ENCODE assay signal across 8 cellular contexts in the genomic region with DNA sequence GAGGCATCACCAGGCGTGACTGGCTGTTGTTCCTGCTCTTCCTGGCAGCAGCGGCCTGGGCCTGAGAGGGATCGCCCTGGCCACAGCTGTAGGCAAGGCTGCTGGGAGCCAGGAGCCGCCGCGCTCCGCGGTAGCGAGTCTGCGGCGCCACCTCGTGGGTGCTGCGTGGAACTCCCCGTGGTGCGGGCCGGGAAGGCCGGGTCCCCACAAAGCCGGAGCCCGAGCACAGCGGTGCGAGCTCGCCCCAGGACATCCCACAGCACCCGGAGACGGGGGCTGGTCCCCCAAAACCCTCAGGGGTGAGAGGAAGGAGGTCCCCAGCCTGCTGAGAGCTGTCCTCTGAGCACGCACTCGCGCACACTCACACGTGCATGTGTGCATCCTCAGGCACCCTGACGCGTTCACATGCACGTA.
DNase-seq lines count a peak whose midpoint lies in the region; ATAC-seq and TF ChIP-seq lines count a peak whose summit lies in the region.
"Not testable (repeated sequence)": the region's sequence is repeated elsewhere in the genome, so short reads cannot be mapped to it uniquely, and the experiment has no call there.

No MANE protein-coding gene starts in this region.

- ATAC-seq in T-cell (replicated peaks in 1 of 4) = not testable (repeated sequence)

- POLR2A ChIA-PET in HEK293 (lab: Yijun Ruan, JAX); T-cell (lab: Charles Lee): not testable (repeated sequence)

- DNase-seq in AG10803 (ENCODE audit: low read depth) = peak; percentile 85
- peak in 28 of 34 experiments; percentile 8 to 64 (median 23) for DNase-seq in T-cell
- peak; percentile 10 for DNase-seq in activated T-helper 1 cell treated with Interleukin-2 at 50 U/mL for 16 hours (ENCODE audit: low read depth)
- DNase-seq in dorsolateral prefrontal cortex = peak in 8 of 10 donors; percentile 16 to 78 (median 42)
- peak; percentile 9 for DNase-seq in iPS DF 4.7 (ENCODE audit: extremely low read depth, low spot score)
- not testable (repeated sequence) for DNase-seq in osteoblast (ENCODE audit: insufficient read length, low spot score, missing footprints)
- peak; percentile 39 to 52 (median 42) for DNase-seq in stimulated activated CD4-positive, alpha-beta T cell treated with anti-CD3 and anti-CD28 coated beads, TNF-alpha, amount 100 ng/mL, for 4 hours (ENCODE audit: low read depth in 3 of 3)

- H3K36me3 ChIP-seq in HEK293 (ENCODE audit: control insufficient read depth in 2 of 2, insufficient read depth in 1 of 2, low read length in 2 of 2); osteoblast (ENCODE audit: insufficient read depth, low read length): not testable (repeated sequence)

- H3K27ac ChIP-seq in HEK293 (ENCODE audit: extremely low read depth, low read depth, low read length); dorsolateral prefrontal cortex; osteoblast (ENCODE audit: low read depth, low read length): not testable (repeated sequence)

- not testable (repeated sequence) for H3K4me3 ChIP-seq in AG10803 (ENCODE audit: low read length); HEK293 (ENCODE audit: low read depth, low read length); dorsolateral prefrontal cortex; osteoblast (ENCODE audit: insufficient read depth, low read length)

- H3K4me3 Mint-ChIP-seq in T-cell = not testable (repeated sequence)

- TF ChIP-seq CTCF in AG10803 (conservative IDR thresholded peaks at IDR 0.05; ENCODE audit: low read length) (peak; percentile 46), HEK293 (tag by site-specific recombination; IDR thresholded peaks at IDR 0.05) (peak; percentile 49), dorsolateral prefrontal cortex (IDR thresholded peaks at IDR 0.05 in 54 of 56, conservative IDR thresholded peaks at IDR 0.05 in 2 of 56; ENCODE audit: low read depth in 1 of 56, partially characterized antibody in 56 of 56) (peak in 55 of 56 donors; percentile 40 to 78 (median 59)), osteoblast (IDR thresholded peaks at IDR 0.05; ENCODE audit: extremely low read depth, low read depth, low read length) (peak; percentile 47)

- not testable (repeated sequence) for H2AFZ ChIP-seq in osteoblast (ENCODE audit: low read length)

- not testable (repeated sequence) for H3K4me1 Mint-ChIP-seq in T-cell

- not testable (repeated sequence) for H3K4me1 ChIP-seq in HEK293 (ENCODE audit: control insufficient read depth, insufficient read depth, low read length); osteoblast (ENCODE audit: insufficient read depth, low read length)

- H4K20me1 ChIP-seq in osteoblast (ENCODE audit: insufficient read depth, low read length) = not testable (repeated sequence)

- H3K27ac Mint-ChIP-seq in T-cell = not testable (repeated sequence)

- H3K9me3 Mint-ChIP-seq in T-cell = not testable (repeated sequence)

- intact Hi-C loops in dorsolateral prefrontal cortex (cut with DNase I) = not testable (repeated sequence)

- not testable (repeated sequence) for H3K4me2 ChIP-seq in osteoblast (ENCODE audit: insufficient read depth, low read length)

- not testable (repeated sequence) for H3K27me3 Mint-ChIP-seq in T-cell

- not testable (repeated sequence) for H3K79me2 ChIP-seq in osteoblast (ENCODE audit: insufficient read depth, low read length)

- not testable (repeated sequence) for H3K27me3 ChIP-seq in dorsolateral prefrontal cortex; osteoblast (ENCODE audit: insufficient read depth, low read length)

- CTCF ChIA-PET in HEK293 (lab: Yijun Ruan, JAX); T-cell (lab: Charles Lee): not testable (repeated sequence)

- not testable (repeated sequence) for H3K9me3 ChIP-seq in HEK293 (ENCODE audit: control insufficient read depth, insufficient read depth, low read depth, low read length); osteoblast (ENCODE audit: low read depth, low read length)

- not testable (repeated sequence) for H3K36me3 Mint-ChIP-seq in T-cell

TF ChIP-seq in HEK293, 187 proteins besides CTCF, POLR2A, EP300 and RAD21:
- TF ChIP-seq ZSCAN30 (tag by site-specific recombination; IDR thresholded peaks at IDR 0.05) (0 out of 2 replicates have a peak, but pooled peaks have one; percentile 41), ZNF654 (tag by site-specific recombination; IDR thresholded peaks at IDR 0.05; ENCODE audit: low read depth) (peak; percentile 26; the same call in 1 of the 2 replicates)
- TF ChIP-seq, protein P1, sequence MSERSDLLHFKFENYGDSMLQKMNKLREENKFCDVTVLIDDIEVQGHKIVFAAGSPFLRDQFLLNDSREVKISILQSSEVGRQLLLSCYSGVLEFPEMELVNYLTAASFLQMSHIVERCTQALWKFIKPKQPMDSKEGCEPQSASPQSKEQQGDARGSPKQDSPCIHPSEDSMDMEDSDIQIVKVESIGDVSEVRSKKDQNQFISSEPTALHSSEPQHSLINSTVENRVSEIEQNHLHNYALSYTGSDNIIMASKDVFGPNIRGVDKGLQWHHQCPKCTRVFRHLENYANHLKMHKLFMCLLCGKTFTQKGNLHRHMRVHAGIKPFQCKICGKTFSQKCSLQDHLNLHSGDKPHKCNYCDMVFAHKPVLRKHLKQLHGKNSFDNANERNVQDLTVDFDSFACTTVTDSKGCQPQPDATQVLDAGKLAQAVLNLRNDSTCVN (tag by site-specific recombination; optimal IDR thresholded peaks at IDR 0.05) = peak; percentile 23
TF ChIP-seq in HEK293: peak in this region for 3; not testable (repeated sequence) for 184.
